In the genomic region with DNA sequence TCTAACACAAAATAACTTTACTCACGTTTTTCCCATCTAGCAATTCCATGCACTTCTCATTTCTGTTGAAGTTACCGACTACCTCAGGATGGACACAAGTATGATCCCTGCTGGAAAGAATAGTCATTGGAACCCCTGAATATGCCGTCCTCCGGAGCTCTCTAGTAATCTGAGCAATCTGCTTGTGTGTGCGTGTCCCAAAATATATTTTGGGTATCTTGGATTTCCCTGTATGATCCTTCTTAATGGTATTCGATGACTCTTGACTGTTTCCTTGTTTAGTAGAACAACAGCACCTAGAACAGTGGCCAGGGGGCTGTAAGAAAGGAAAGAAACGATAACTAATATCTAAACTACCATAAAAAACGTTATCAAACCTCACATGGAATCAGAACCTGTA, we compare ENCODE assay signal across 2 cellular contexts.
TF ChIP-seq lines count a peak whose summit lies in the region.

No MANE protein-coding gene starts in this region.

TF ChIP-seq in A549, 52 proteins besides CTCF, POLR2A, EP300 and RAD21 (continued from another document):
- TF ChIP-seq MAX (IDR thresholded peaks at IDR 0.05) (no peak), EHF (CRISPR knock-in tag; IDR thresholded peaks at IDR 0.05) (no peak), HEYL (CRISPR knock-in tag; IDR thresholded peaks at IDR 0.05) (no peak), HDAC2 (IDR thresholded peaks at IDR 0.05) (no peak), FOSB (CRISPR knock-in tag; IDR thresholded peaks at IDR 0.05) (no peak), KDM1A (IDR thresholded peaks at IDR 0.05; ENCODE audit: low read depth) (no peak), ELK1 (IDR thresholded peaks at IDR 0.05; ENCODE audit: low read depth, low read length) (no peak), HMGXB4 (CRISPR knock-in tag; IDR thresholded peaks at IDR 0.05; ENCODE audit: borderline replicate concordance) (no peak), HOXA7 (CRISPR knock-in tag; IDR thresholded peaks at IDR 0.05) (no peak)
TF ChIP-seq in A549: peak in this region for 0.

TF ChIP-seq in GM12878, 131 proteins besides CTCF, POLR2A, EP300 and RAD21 (continued from another document):
- TF ChIP-seq, protein P1, sequence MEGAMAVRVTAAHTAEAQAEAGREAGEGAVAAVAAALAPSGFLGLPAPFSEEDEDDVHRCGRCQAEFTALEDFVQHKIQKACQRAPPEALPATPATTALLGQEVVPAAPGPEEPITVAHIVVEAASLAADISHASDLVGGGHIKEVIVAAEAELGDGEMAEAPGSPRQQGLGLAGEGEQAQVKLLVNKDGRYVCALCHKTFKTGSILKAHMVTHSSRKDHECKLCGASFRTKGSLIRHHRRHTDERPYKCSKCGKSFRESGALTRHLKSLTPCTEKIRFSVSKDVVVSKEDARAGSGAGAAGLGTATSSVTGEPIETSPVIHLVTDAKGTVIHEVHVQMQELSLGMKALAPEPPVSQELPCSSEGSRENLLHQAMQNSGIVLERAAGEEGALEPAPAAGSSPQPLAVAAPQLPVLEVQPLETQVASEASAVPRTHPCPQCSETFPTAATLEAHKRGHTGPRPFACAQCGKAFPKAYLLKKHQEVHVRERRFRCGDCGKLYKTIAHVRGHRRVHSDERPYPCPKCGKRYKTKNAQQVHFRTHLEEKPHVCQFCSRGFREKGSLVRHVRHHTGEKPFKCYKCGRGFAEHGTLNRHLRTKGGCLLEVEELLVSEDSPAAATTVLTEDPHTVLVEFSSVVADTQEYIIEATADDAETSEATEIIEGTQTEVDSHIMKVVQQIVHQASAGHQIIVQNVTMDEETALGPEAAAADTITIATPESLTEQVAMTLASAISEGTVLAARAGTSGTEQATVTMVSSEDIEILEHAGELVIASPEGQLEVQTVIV (IDR thresholded peaks at IDR 0.05; ENCODE audit: borderline replicate concordance, partially characterized antibody) = no peak
- TF ChIP-seq WRNIP1 (IDR thresholded peaks at IDR 0.05; ENCODE audit: borderline replicate concordance, low read depth, low read length) = no peak
